ENCODE assay signal across 8 cellular contexts in the genomic region with DNA sequence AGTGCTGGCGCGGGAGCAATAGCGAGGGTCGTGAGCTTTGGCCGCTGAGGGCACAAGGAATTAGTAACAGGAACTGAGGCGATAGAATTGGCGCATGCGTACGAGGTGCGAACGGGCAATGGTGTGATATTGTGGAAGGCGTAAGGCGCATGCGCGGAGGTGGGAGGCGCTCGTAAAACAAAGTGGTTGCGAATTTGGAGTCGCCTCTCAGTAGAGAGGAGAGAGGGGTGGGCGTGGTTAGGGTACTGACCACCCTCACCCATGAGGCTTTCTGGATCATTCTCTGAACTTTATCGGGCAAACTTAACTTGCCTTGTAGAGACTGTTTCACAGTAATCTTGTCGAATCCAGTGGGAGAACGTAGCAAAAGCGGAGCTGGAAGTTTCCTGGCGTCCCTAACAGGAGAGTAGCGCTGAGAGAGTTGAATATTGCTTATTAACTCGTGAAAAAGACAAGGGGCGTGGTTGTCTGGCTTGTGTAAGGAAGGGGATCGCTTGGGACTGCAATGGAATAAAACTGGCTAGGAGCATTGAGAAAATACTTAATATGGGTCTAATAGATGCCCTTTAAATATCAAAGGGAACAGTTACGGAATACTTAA. TPM values are rescaled to one million over a fixed set of nuclear protein-coding genes. Genes with fewer than 3 reads are reported as not detected.
DNase-seq lines count a peak whose midpoint lies in the region; ATAC-seq and TF ChIP-seq lines count a peak whose summit lies in the region.

No MANE protein-coding gene starts in this region.

- H3K9me3 ChIP-seq in HUES6 (ENCODE audit: control insufficient read depth, insufficient read depth, low read depth, low read length) (no peaks in the 10 kb centered on the region), NT2/D1 (ENCODE audit: insufficient read depth, low read length) (no peaks in the 10 kb centered on the region), mononuclear cell (ENCODE audit: low read depth, low read length) (no peaks in the 10 kb centered on the region)

- peaks cover 22% of the 10 kb centered on the region for H3K4me1 ChIP-seq in HUES6 (ENCODE audit: control insufficient read depth, insufficient read depth, low read length)
- H3K4me1 ChIP-seq in NT2/D1 (ENCODE audit: insufficient read depth, insufficient read length): peaks cover 10% of the 10 kb centered on the region
- H3K4me1 ChIP-seq in mononuclear cell (ENCODE audit: insufficient read depth, low read length): peaks cover 53% of the 10 kb centered on the region

- peak; percentile 38 for ATAC-seq in GM21526 (IDR thresholded peaks at IDR 0.05; ENCODE audit: low FRiP score, unreplicated experiment)

- no peak for TF ChIP-seq CTCF in epithelial cell of proximal tubule (conservative IDR thresholded peaks at IDR 0.05; ENCODE audit: low read depth, low read length)

- peak overlapping the region; percentile 90 for H3K9ac ChIP-seq in HUES6 (ENCODE audit: low read length)
- H3K9ac ChIP-seq in NT2/D1 (ENCODE audit: insufficient read length, low read depth): peak overlapping the region; percentile 86

- no peaks in the 10 kb centered on the region for H3K27me3 ChIP-seq in HUES6 (ENCODE audit: control insufficient read depth, insufficient read depth, low read length)
- H3K27me3 ChIP-seq in NT2/D1 (ENCODE audit: insufficient read depth, insufficient read length): no peaks in the 10 kb centered on the region
- no peaks in the 10 kb centered on the region for H3K27me3 ChIP-seq in mononuclear cell (ENCODE audit: insufficient read depth, low read length)

- H3K36me3 ChIP-seq in HUES6 (ENCODE audit: control insufficient read depth, insufficient read depth, low read length): peaks cover 22% of the 10 kb centered on the region
- H3K36me3 ChIP-seq in NT2/D1 (ENCODE audit: insufficient read depth, insufficient read length, low read length): peaks cover 34% of the 10 kb centered on the region

- H3K4me3 ChIP-seq in HUES6 (ENCODE audit: low read depth, low read length) (peak overlapping the region; percentile 82), NT2/D1 (ENCODE audit: insufficient read length, low read depth) (peak overlapping the region; percentile 66), epithelial cell of proximal tubule (ENCODE audit: low read depth, low read length) (peak overlapping the region; percentile 80), mononuclear cell (ENCODE audit: low read length) (peak overlapping the region; percentile 81)

- H3K27ac ChIP-seq in HUES6 (ENCODE audit: low read depth, low read length): peak overlapping the region; percentile 61

- DNase-seq in DMS 273 (lab: John Stamatoyannopoulos, UW; ENCODE audit: unreplicated experiment) (peak; percentile 98), NT2/D1 (ENCODE audit: low read depth, low spot score) (peak; percentile 98), epithelial cell of proximal tubule (ENCODE audit: low read depth) (peak; percentile 71)
- DNase-seq in activated CD8-positive, alpha-beta memory T cell treated with anti-CD3 and anti-CD28 coated beads, Interleukin-2, amount 50 U/mL, for 24 hours (ENCODE audit: extremely low read depth): peak; percentile 87
- DNase-seq in stimulated activated CD8-positive, alpha-beta memory T cell treated with anti-CD3 and anti-CD28 coated beads, Interleukin-4, amount 100 ng/mL, for 1 hour (ENCODE audit: low read depth in 2 of 2, low spot score in 1 of 2): peak; percentile 86 to 91

RNA-seq across cellular contexts. Expression of gene CKS1B, which starts 0.4 kb away (rescaled TPM):
- total RNA-seq in epithelial cell of proximal tubule (289 and 358 TPM in 2 replicates), mononuclear cell (5.9 TPM)

RNA-seq across cellular contexts. Expression of gene SHC1, which starts 4.4 kb away (rescaled TPM):
- 131 and 155 TPM in 2 replicates for total RNA-seq in epithelial cell of proximal tubule
- total RNA-seq in mononuclear cell: 22.2 TPM

RNA-seq across cellular contexts. Expression of gene FLAD1, which starts 8.2 kb away (rescaled TPM):
- total RNA-seq in epithelial cell of proximal tubule (41.9 and 67.5 TPM in 2 replicates), mononuclear cell (11.3 TPM)

RNA-seq across cellular contexts. Expression of gene PYGO2, which starts 13.3 kb away (rescaled TPM):
- total RNA-seq in epithelial cell of proximal tubule (16.0 and 23.7 TPM in 2 replicates), mononuclear cell (13.4 TPM)

RNA-seq across cellular contexts. Expression of gene LENEP, which starts 18.5 kb away (rescaled TPM):
- total RNA-seq in epithelial cell of proximal tubule: not detected in 2 replicates
- total RNA-seq in mononuclear cell: 0.63 TPM

Comparison
In these comparisons a context has a peak if more than half of its experiments do, and no peak if none do; other contexts are left out.
1. Peak in every context shown above with its lines: DNase-seq, ATAC-seq, H3K4me3 ChIP-seq and H3K27ac ChIP-seq.
2. RNA of gene CKS1B, which starts 0.4 kb away (total RNA-seq): 289 to 358 TPM in epithelial cell of proximal tubule; 5.9 TPM in mononuclear cell (single experiment); every median in the first group is over 10 times any median in the second.